In genomic region chr19:5870986-5871394, GRCh38 we compare ENCODE assay signal across 1 cellular context.
TF ChIP-seq lines count a peak whose summit lies in the region.

No MANE protein-coding gene starts in this region.

TF ChIP-seq in SK-N-SH treated with all-trans-retinoic acid at 6 μM for 48 hours, 23 proteins besides CTCF, POLR2A, EP300 and RAD21 (continued from another document):
- no peak for TF ChIP-seq CSRNP3 (CRISPR knock-in tag; IDR thresholded peaks at IDR 0.05)
- TF ChIP-seq ESRRG (CRISPR knock-in tag; IDR thresholded peaks at IDR 0.05): no peak
- TF ChIP-seq PPARA (CRISPR knock-in tag; IDR thresholded peaks at IDR 0.05; ENCODE audit: borderline replicate concordance): no peak
